Comparison of ENCODE assay signal across 12 cellular contexts in genomic region chr21:28632718-28633408, GRCh38.
DNase-seq lines count a peak whose midpoint lies in the region; ATAC-seq and TF ChIP-seq lines count a peak whose summit lies in the region.
"Had no signal": no experiment of that assay in that cellular context is flagged by ENCODE, and none has a peak within 500 bp of the region (broad histone marks: within the 10 kb centered on the region; RNA-seq: fewer than 3 reads in every experiment).

No MANE protein-coding gene starts in this region.

- no peak overlapping the region; the same call in 1 of the 2 replicates for H2AFZ ChIP-seq in GM23338

- no peak overlapping the region for H3K27ac ChIP-seq in GM23338 (ENCODE audit: low read depth)
- H3K27ac ChIP-seq in heart left ventricle, result peak overlapping the region; percentile 66 to 85 (median 79)
- peak overlapping the region; percentile 73 for H3K27ac ChIP-seq in skeletal muscle tissue (ENCODE audit: low read depth, low read length)

- no peak overlapping the region for H3K27ac Mint-ChIP-seq in GM23338
- H3K27ac Mint-ChIP-seq: endodermal cell had no signal

- no peaks in the 10 kb centered on the region for H3K9me2 ChIP-seq in GM23338 (ENCODE audit: insufficient read depth)

- TF ChIP-seq CTCF in GM23338 (conservative IDR thresholded peaks at IDR 0.05; ENCODE audit: low read depth in 2 of 2) (no peak), heart left ventricle (IDR thresholded peaks at IDR 0.05) (no peak)

- 23 to 34% (median 26%) methylated on average over 3 of the region's 3 CpGs for WGBS in heart left ventricle, 4 donors

- intact Hi-C loops in heart left ventricle (cut with DNase I), result loop anchor here in 7 of 10 donors (5.0 to 10.0 kb wide), 6 partner anchors 92 to 1788 kb away; partner anchors contain the start of gene ADAMTS1 (in 1 of the 7)

- peak; percentile 24 for DNase-seq in GM23338 (ENCODE audit: low spot score)
- peak; percentile 18 for DNase-seq in amniotic stem cell (lab: John Stamatoyannopoulos, UW)
- no peak for DNase-seq in heart left ventricle
- DNase-seq in NCI-H1436 treated with DMSO at 0.1 percent for 48 hours (lab: John Stamatoyannopoulos, UW), result no peak
- no peak for DNase-seq in stimulated activated CD4-positive, alpha-beta T cell treated with anti-CD3 and anti-CD28 coated beads, Interleukin-4, amount 100 ng/mL, for 1 hour
- no peak for DNase-seq in NCI-H1930 (lab: John Stamatoyannopoulos, UW)
- no peak for DNase-seq in NCI-H2107 treated with DMSO at 0.1 percent for 48 hours (lab: John Stamatoyannopoulos, UW; ENCODE audit: unreplicated experiment)
- DNase-seq: DND-41, endodermal cell, MM.1S, SHP77 had no signal

- H3K9me3 ChIP-seq in heart left ventricle, result no peaks in the 10 kb centered on the region
- H3K9me3 ChIP-seq in skeletal muscle tissue (ENCODE audit: control insufficient read depth in 3 of 3, low read length in 3 of 3), result no peaks in the 10 kb centered on the region

- ATAC-seq in GM23338, result peak; percentile 40; the same call in 2 of the 3 replicates
- ATAC-seq in heart left ventricle, result peak in 3 of 4 donors; percentile 28 to 45 (median 38)

- no peak overlapping the region for H3K4me3 Mint-ChIP-seq in GM23338
- H3K4me3 Mint-ChIP-seq: endodermal cell had no signal

- H3K4me3 ChIP-seq in GM23338 (no peak overlapping the region), heart left ventricle (peak overlapping the region in 2 of 12 donors; percentile 15 to 17), skeletal muscle tissue (ENCODE audit: low read length in 3 of 3) (no peak overlapping the region)

- no peaks in the 10 kb centered on the region for H3K9me3 Mint-ChIP-seq in GM23338
- H3K9me3 Mint-ChIP-seq: endodermal cell had no signal

- H3K9ac ChIP-seq in skeletal muscle tissue (ENCODE audit: low read depth in 1 of 3, low read length in 3 of 3), result no peak overlapping the region

- H3K36me3 Mint-ChIP-seq in GM23338 (ENCODE audit: low read depth), result no peaks in the 10 kb centered on the region

- peaks cover 4% of the 10 kb centered on the region; the same call in 1 of the 3 replicates for H3K4me1 Mint-ChIP-seq in GM23338
- H3K4me1 Mint-ChIP-seq: endodermal cell had no signal

- H3K79me2 ChIP-seq in GM23338 (replicated peaks; ENCODE audit: insufficient read depth), result no peaks in the 10 kb centered on the region

- no peaks in the 10 kb centered on the region for H3F3A ChIP-seq in GM23338 (replicated peaks; ENCODE audit: low read depth)

- H3K36me3 ChIP-seq in GM23338 (ENCODE audit: insufficient read depth), result no peaks in the 10 kb centered on the region
- no peaks in the 10 kb centered on the region for H3K36me3 ChIP-seq in heart left ventricle
- H3K36me3 ChIP-seq in skeletal muscle tissue (ENCODE audit: control insufficient read depth in 3 of 3, insufficient read depth in 3 of 3, low read length in 3 of 3), result no peaks in the 10 kb centered on the region

- no peaks in the 10 kb centered on the region for H3K27me3 Mint-ChIP-seq in GM23338 (ENCODE audit: insufficient read depth, low read depth, poor library complexity)

- no peak overlapping the region for H3K4me2 ChIP-seq in GM23338

- no peaks in the 10 kb centered on the region for H4K20me1 ChIP-seq in GM23338 (replicated peaks; ENCODE audit: insufficient read depth)

- H3K4me1 ChIP-seq in GM23338 (ENCODE audit: insufficient read depth), result no peaks in the 10 kb centered on the region; the same call in 1 of the 2 replicates
- H3K4me1 ChIP-seq in heart left ventricle, result peaks cover 0 to 37% (median 27%) of the 10 kb centered on the region in 12 donors
- H3K4me1 ChIP-seq in skeletal muscle tissue (ENCODE audit: control insufficient read depth in 3 of 3, insufficient read depth in 3 of 3, low read length in 3 of 3), result peaks cover 3 to 8% (median 6%) of the 10 kb centered on the region in 3 donors

- TF ChIP-seq POLR2A in heart left ventricle (IDR thresholded peaks at IDR 0.05), result no peak

- H3K27me3 ChIP-seq in GM23338 (ENCODE audit: insufficient read depth) (no peaks in the 10 kb centered on the region), heart left ventricle (no peaks in the 10 kb centered on the region), skeletal muscle tissue (ENCODE audit: control insufficient read depth in 3 of 3, insufficient read depth in 3 of 3, low read length in 3 of 3) (no peaks in the 10 kb centered on the region)

TF ChIP-seq in GM23338, 12 proteins besides CTCF, POLR2A, EP300 and RAD21:
- TF ChIP-seq CREB1 (CRISPR knock-in tag; IDR thresholded peaks at IDR 0.05; ENCODE audit: low read depth) (no peak), ZNF462 (CRISPR knock-in tag; IDR thresholded peaks at IDR 0.05) (no peak), STAT1 (IDR thresholded peaks at IDR 0.05; ENCODE audit: unreplicated experiment) (no peak), NANOG (IDR thresholded peaks at IDR 0.05; ENCODE audit: borderline replicate concordance) (no peak)
TF ChIP-seq in GM23338: peak in this region for 0.

Comparison
In these comparisons a context has a peak if more than half of its experiments do, and no peak if none do; other contexts are left out.
1. DNase-seq: peak in GM23338 (single experiment) and amniotic stem cell (single experiment); none in heart left ventricle (0 of 5), NCI-H1436 treated with DMSO at 0.1 percent for 48 hours (single experiment), stimulated activated CD4-positive, alpha-beta T cell treated with anti-CD3 and anti-CD28 coated beads, Interleukin-4, amount 100 ng/mL, for 1 hour (single experiment), NCI-H1930 (0 of 2) and NCI-H2107 treated with DMSO at 0.1 percent for 48 hours (single experiment).